Comparison of ENCODE assay signal across 9 cellular contexts in genomic region chr6:167501831-167502385, GRCh38.
A peak's percentile ranks its signal among the peaks of the same experiment; 100 is the strongest.
DNase-seq lines count a peak whose midpoint lies in the region; ATAC-seq and TF ChIP-seq lines count a peak whose summit lies in the region.
"Had no signal": no experiment of that assay in that cellular context is flagged by ENCODE, and none has a peak within 500 bp of the region (broad histone marks: within the 10 kb centered on the region; RNA-seq: fewer than 3 reads in every experiment).

No MANE protein-coding gene starts in this region.

- H3K27me3 ChIP-seq in GM06990 (replicated peaks; ENCODE audit: control insufficient read depth, insufficient read depth, low read length) (no peaks in the 10 kb centered on the region; the same call in none of the 2 replicates), brain microvascular endothelial cell (replicated peaks) (no peaks in the 10 kb centered on the region), tibial nerve (no peaks in the 10 kb centered on the region)

- H3K36me3 Mint-ChIP-seq in nephron progenitor cell (ENCODE audit: low read depth) = no peaks in the 10 kb centered on the region

- no peak for DNase-seq in GM06990 (ENCODE audit: extremely low read depth, insufficient read length)
- no peak for DNase-seq in brain microvascular endothelial cell
- peak; percentile 38 for DNase-seq in nephron progenitor cell
- no peak for DNase-seq in effector CD8-positive, alpha-beta T cell (lab: John Stamatoyannopoulos, UW)
- no peak for DNase-seq in tibial nerve (ENCODE audit: low spot score in 2 of 2)
- DNase-seq: activated effector memory CD4-positive, alpha-beta T cell treated with Interleukin-2 at 50 U/mL for 16 hours; HCEC 1CT had no signal

- no peak overlapping the region for H3K4me3 ChIP-seq in GM06990 (replicated peaks; ENCODE audit: low read depth, low read length)
- no peak overlapping the region for H3K4me3 ChIP-seq in brain microvascular endothelial cell (ENCODE audit: low read depth, low read length)
- H3K4me3 ChIP-seq in tibial nerve = no peak overlapping the region

- H3K4me1 Mint-ChIP-seq in nephron progenitor cell = peaks cover 6% of the 10 kb centered on the region

- in situ Hi-C loops in brain microvascular endothelial cell (cut with HindIII; ENCODE audit: low pct_ligation_motif_present, low sequenced_read_pairs) = no loop called here

- H3K36me3 ChIP-seq in GM06990 (ENCODE audit: control insufficient read depth, insufficient read depth, low read length) (no peaks in the 10 kb centered on the region), brain microvascular endothelial cell (replicated peaks) (no peaks in the 10 kb centered on the region), tibial nerve (no peaks in the 10 kb centered on the region)

- no peak for TF ChIP-seq POLR2A in tibial nerve (IDR thresholded peaks at IDR 0.05)

- H3K9me3 Mint-ChIP-seq in nephron progenitor cell = no peaks in the 10 kb centered on the region

- peaks cover 16% of the 10 kb centered on the region for H3K27me3 Mint-ChIP-seq in nephron progenitor cell (ENCODE audit: low read depth, poor library complexity)

- H3K27ac Mint-ChIP-seq in nephron progenitor cell = no peak overlapping the region

- no peak overlapping the region for H3K4me3 Mint-ChIP-seq in nephron progenitor cell

- 75 to 80% methylated on average over 18 to 19 of the region's 19 CpGs for WGBS in tibial nerve, 2 donors

- peak; percentile 9 for TF ChIP-seq CTCF in GM06990 (IDR thresholded peaks at IDR 0.05; ENCODE audit: insufficient read depth, low read length, poor library complexity, severe bottlenecking)
- TF ChIP-seq CTCF in LNCAP (IDR thresholded peaks at IDR 0.05) = peak; percentile 65
- peak; percentile 15 for TF ChIP-seq CTCF in brain microvascular endothelial cell (IDR thresholded peaks at IDR 0.05; ENCODE audit: low read depth, low read length, missing control alignments)
- peak; percentile 38 for TF ChIP-seq CTCF in nephron progenitor cell (IDR thresholded peaks at IDR 0.05)
- peak in 1 of 5 experiments; percentile 8 for TF ChIP-seq CTCF in tibial nerve (IDR thresholded peaks at IDR 0.05)

- H3K27ac ChIP-seq in brain microvascular endothelial cell (no peak overlapping the region), tibial nerve (no peak overlapping the region)

- H3K9me3 ChIP-seq in tibial nerve = no peaks in the 10 kb centered on the region

- H3K4me1 ChIP-seq in tibial nerve = no peaks in the 10 kb centered on the region

- TF ChIP-seq EP300 in tibial nerve (IDR thresholded peaks at IDR 0.05) = no peak

- no peak for ATAC-seq in GM18517 (IDR thresholded peaks at IDR 0.05; ENCODE audit: unreplicated experiment)
